In the genomic region with DNA sequence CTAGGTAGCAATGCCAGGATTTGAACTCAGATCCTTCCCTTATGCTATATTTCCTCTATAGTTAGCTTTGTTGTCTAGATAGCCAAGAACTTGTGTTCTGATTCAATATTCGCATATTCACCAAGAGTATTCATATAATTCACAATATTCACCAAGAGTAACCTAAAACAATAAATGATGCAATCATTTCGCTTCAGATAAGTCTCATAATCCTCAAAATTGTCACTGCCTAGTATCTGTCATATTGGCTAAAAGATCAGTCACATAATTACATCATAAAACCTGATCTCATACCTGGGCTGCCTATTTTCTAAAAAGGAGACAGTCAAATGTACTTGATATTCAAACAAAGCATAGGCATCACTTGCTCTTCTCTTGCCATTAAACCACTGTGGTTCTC, we compare ENCODE assay signal across 1 cellular context.
A peak's percentile ranks its signal among the peaks of the same experiment; 100 is the strongest.
TF ChIP-seq lines count a peak whose summit lies in the region.

No MANE protein-coding gene starts in this region.

TF ChIP-seq in K562, 482 proteins besides CTCF, POLR2A, EP300 and RAD21 (continued from another document):
- TF ChIP-seq, protein P1, sequence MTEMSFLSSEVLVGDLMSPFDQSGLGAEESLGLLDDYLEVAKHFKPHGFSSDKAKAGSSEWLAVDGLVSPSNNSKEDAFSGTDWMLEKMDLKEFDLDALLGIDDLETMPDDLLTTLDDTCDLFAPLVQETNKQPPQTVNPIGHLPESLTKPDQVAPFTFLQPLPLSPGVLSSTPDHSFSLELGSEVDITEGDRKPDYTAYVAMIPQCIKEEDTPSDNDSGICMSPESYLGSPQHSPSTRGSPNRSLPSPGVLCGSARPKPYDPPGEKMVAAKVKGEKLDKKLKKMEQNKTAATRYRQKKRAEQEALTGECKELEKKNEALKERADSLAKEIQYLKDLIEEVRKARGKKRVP (CRISPR knock-in tag; IDR thresholded peaks at IDR 0.05) = 0 out of 2 replicates have a peak, but pooled peaks have one; percentile 32
- no peak for TF ChIP-seq BDP1 (IDR thresholded peaks at IDR 0.05; ENCODE audit: insufficient read depth, insufficient read length)
- TF ChIP-seq, protein P2, sequence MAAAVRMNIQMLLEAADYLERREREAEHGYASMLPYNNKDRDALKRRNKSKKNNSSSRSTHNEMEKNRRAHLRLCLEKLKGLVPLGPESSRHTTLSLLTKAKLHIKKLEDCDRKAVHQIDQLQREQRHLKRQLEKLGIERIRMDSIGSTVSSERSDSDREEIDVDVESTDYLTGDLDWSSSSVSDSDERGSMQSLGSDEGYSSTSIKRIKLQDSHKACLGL (CRISPR knock-in tag; IDR thresholded peaks at IDR 0.05; ENCODE audit: borderline replicate concordance, poor library complexity, severe bottlenecking) = no peak
